ENCODE assay signal across 18 cellular contexts in genomic region chr10:18293536-18294510, GRCh38.
DNase-seq lines count a peak whose midpoint lies in the region; ATAC-seq, FAIRE-seq and TF ChIP-seq lines count a peak whose summit lies in the region.
"Had no signal": no experiment of that assay in that cellular context is flagged by ENCODE, and none has a peak within 500 bp of the region (broad histone marks: within the 10 kb centered on the region; RNA-seq: fewer than 3 reads in every experiment).

No MANE protein-coding gene starts in this region.

- no peak overlapping the region for H2AFZ ChIP-seq in astrocyte (ENCODE audit: low read depth, low read length)

- no peak overlapping the region for H3K4me3 ChIP-seq in GM12865 (ENCODE audit: low read depth, low read length)
- H3K4me3 ChIP-seq in astrocyte (ENCODE audit: insufficient read depth, low read depth, low read length): no peak overlapping the region
- no peak overlapping the region for H3K4me3 ChIP-seq in lower leg skin (ENCODE audit: low read depth, poor library complexity, severe bottlenecking)
- H3K4me3 ChIP-seq: Peyer's patch, uterus had no signal

- no peak overlapping the region for H3K4me3 Mint-ChIP-seq in astrocyte (ENCODE audit: unreplicated experiment)
- H3K4me3 Mint-ChIP-seq: activated naive CD4-positive, alpha-beta T cell treated with anti-CD3 and anti-CD28 coated beads, Interleukin-2, amount 10 ng/mL, durations not matched to agents 7 days and 5 days; CD8-positive, alpha-beta T cell; natural killer cell; stimulated activated naive CD8-positive, alpha-beta T cell treated with anti-CD3 and anti-CD28 coated beads, Interleukin-15, Interleukin-2, amounts not matched to agents 100 ng/mL and 50 ng/mL, for 24 hours had no signal

- H3K27ac Mint-ChIP-seq in astrocyte (ENCODE audit: unreplicated experiment): no peak overlapping the region
- H3K27ac Mint-ChIP-seq: activated naive CD4-positive, alpha-beta T cell treated with anti-CD3 and anti-CD28 coated beads, Interleukin-2, amount 10 ng/mL, durations not matched to agents 7 days and 5 days; CD8-positive, alpha-beta T cell; natural killer cell; stimulated activated naive CD8-positive, alpha-beta T cell treated with anti-CD3 and anti-CD28 coated beads, Interleukin-15, Interleukin-2, amounts not matched to agents 100 ng/mL and 50 ng/mL, for 24 hours had no signal

- H3K27me3 ChIP-seq in astrocyte (ENCODE audit: insufficient read depth, low read length): no peaks in the 10 kb centered on the region
- H3K27me3 ChIP-seq: Peyer's patch, uterus had no signal

- H3K36me3 ChIP-seq in astrocyte (ENCODE audit: insufficient read depth, low read length): no peaks in the 10 kb centered on the region
- H3K36me3 ChIP-seq: Peyer's patch, uterus had no signal

- no peaks in the 10 kb centered on the region for H3K4me1 ChIP-seq in astrocyte (ENCODE audit: insufficient read depth, low read length)
- H3K4me1 ChIP-seq: Peyer's patch, uterus had no signal

- no peaks in the 10 kb centered on the region for H4K20me1 ChIP-seq in astrocyte (ENCODE audit: insufficient read depth, low read length)

- H3K9me3 Mint-ChIP-seq in astrocyte (ENCODE audit: unreplicated experiment): no peaks in the 10 kb centered on the region
- H3K9me3 Mint-ChIP-seq: activated naive CD4-positive, alpha-beta T cell treated with anti-CD3 and anti-CD28 coated beads, Interleukin-2, amount 10 ng/mL, durations not matched to agents 7 days and 5 days; CD8-positive, alpha-beta T cell; natural killer cell; stimulated activated naive CD8-positive, alpha-beta T cell treated with anti-CD3 and anti-CD28 coated beads, Interleukin-15, Interleukin-2, amounts not matched to agents 100 ng/mL and 50 ng/mL, for 24 hours had no signal

- peak; percentile 9 for FAIRE-seq in astrocyte (lab: Jason Lieb, UNC)

- no peak overlapping the region for H3K4me2 ChIP-seq in astrocyte (ENCODE audit: low read length)

- intact Hi-C loops in lower leg skin (cut with DNase I; ENCODE audit: low total_unique reads): no loop called here

- H3K27me3 Mint-ChIP-seq in astrocyte (ENCODE audit: low read depth, unreplicated experiment): no peaks in the 10 kb centered on the region
- H3K27me3 Mint-ChIP-seq: activated naive CD4-positive, alpha-beta T cell treated with anti-CD3 and anti-CD28 coated beads, Interleukin-2, amount 10 ng/mL, durations not matched to agents 7 days and 5 days; stimulated activated naive CD8-positive, alpha-beta T cell treated with anti-CD3 and anti-CD28 coated beads, Interleukin-15, Interleukin-2, amounts not matched to agents 100 ng/mL and 50 ng/mL, for 24 hours had no signal

- H3K4me1 Mint-ChIP-seq in astrocyte (ENCODE audit: low read depth, unreplicated experiment): no peaks in the 10 kb centered on the region
- H3K4me1 Mint-ChIP-seq: activated naive CD4-positive, alpha-beta T cell treated with anti-CD3 and anti-CD28 coated beads, Interleukin-2, amount 10 ng/mL, durations not matched to agents 7 days and 5 days; natural killer cell had no signal

- no peaks in the 10 kb centered on the region for H3K9me3 ChIP-seq in astrocyte (ENCODE audit: insufficient read depth, low read depth, low read length)
- H3K9me3 ChIP-seq: Peyer's patch, uterus had no signal

- H3K79me2 ChIP-seq in astrocyte (ENCODE audit: insufficient read depth, low read length): no peaks in the 10 kb centered on the region

- no peak for TF ChIP-seq POLR2A in lower leg skin (IDR thresholded peaks at IDR 0.05)

- ATAC-seq in GM19025 (IDR thresholded peaks at IDR 0.05; ENCODE audit: low read depth, unreplicated experiment) (peak; percentile 51), HG03039 (IDR thresholded peaks at IDR 0.05; ENCODE audit: unreplicated experiment) (peak; percentile 53)
- ATAC-seq: CD8-positive, alpha-beta T cell; natural killer cell had no signal

- 77 to 81% methylated on average over 9 of the region's 9 CpGs for WGBS in lower leg skin, 2 donors

- no peaks in the 10 kb centered on the region for H3K36me3 Mint-ChIP-seq in astrocyte (ENCODE audit: low read depth, unreplicated experiment)
- H3K36me3 Mint-ChIP-seq: activated naive CD4-positive, alpha-beta T cell treated with anti-CD3 and anti-CD28 coated beads, Interleukin-2, amount 10 ng/mL, durations not matched to agents 7 days and 5 days; CD8-positive, alpha-beta T cell; natural killer cell had no signal

- DNase-seq in GM12865 (ENCODE audit: low read depth) (peak; percentile 2), astrocyte (ENCODE audit: low read depth) (no peak), OCI-M2 (lab: John Stamatoyannopoulos, UW; ENCODE audit: unreplicated experiment) (no peak), lower leg skin (ENCODE audit: low spot score in 2 of 2) (no peak)
- DNase-seq in stimulated activated naive CD4-positive, alpha-beta T cell (lab: John Stamatoyannopoulos, UW): no peak
- no peak for DNase-seq in stimulated activated CD4-positive, alpha-beta T cell treated with anti-CD3 and anti-CD28 coated beads, Interleukin-4, amount 100 ng/mL, for 4 hours
- DNase-seq: activated naive CD4-positive, alpha-beta T cell treated with anti-CD3 and anti-CD28 coated beads, Interleukin-2, amount 10 ng/mL, durations not matched to agents 7 days and 5 days; CD8-positive, alpha-beta T cell; head of caudate nucleus; natural killer cell; NCI-H1694 treated with DMSO at 0.1 percent for 48 hours; NCI-H446; Peyer's patch; posterior cingulate gyrus; uterus had no signal

- no peak overlapping the region for H3K27ac ChIP-seq in astrocyte (ENCODE audit: low read depth, low read length)
- H3K27ac ChIP-seq: Peyer's patch, uterus had no signal

- no peak for TF ChIP-seq CTCF in GM12865 (IDR thresholded peaks at IDR 0.05; ENCODE audit: insufficient read depth, low read depth, low read length, missing control alignments)
- no peak for TF ChIP-seq CTCF in astrocyte (IDR thresholded peaks at IDR 0.05; ENCODE audit: insufficient read depth, low read depth, low read length)
- no peak for TF ChIP-seq CTCF in lower leg skin (IDR thresholded peaks at IDR 0.05)

- no peak overlapping the region for H3K9ac ChIP-seq in astrocyte (ENCODE audit: low read length)
